In genomic region chr14:75155159-75155558, GRCh38 we compare ENCODE assay signal across 18 cellular contexts.
"Had no signal": no experiment of that assay in that cellular context is flagged by ENCODE, and none has a peak within 500 bp of the region (broad histone marks: within the 10 kb centered on the region; RNA-seq: fewer than 3 reads in every experiment).

No MANE protein-coding gene starts in this region.

- H3K9me3 Mint-ChIP-seq: activated CD4-positive, alpha-beta T cell treated with anti-CD3 and anti-CD28 coated beads, Interleukin-2, amount 10 ng/mL, durations not matched to agents 7 days and 5 days; stimulated activated naive B cell treated with anti-CD40 and anti-IgM and Interleukin-4, amounts not matched to agents 10 μg/mL and 1 μg/mL and 100 μg/mL, for 72 hours; T-helper 1 cell treated with Interleukin-12 subunit alpha and Interleukin-12 subunit beta and Interleukin-4 antibody, amounts not matched to agents 30 μg/mL and 1 μg/mL, for 36 hours; WTC11 had no signal

- H3K27me3 Mint-ChIP-seq: activated CD4-positive, alpha-beta T cell treated with anti-CD3 and anti-CD28 coated beads, Interleukin-2, amount 10 ng/mL, durations not matched to agents 7 days and 5 days; stimulated activated naive B cell treated with anti-CD40 and anti-IgM and Interleukin-4, amounts not matched to agents 10 μg/mL and 1 μg/mL and 100 μg/mL, for 72 hours had no signal

- H3K9me3 ChIP-seq: adrenal gland, left lung, ovary, upper lobe of left lung had no signal

- ATAC-seq: left lung; stimulated activated naive B cell treated with anti-CD40 and anti-IgM and Interleukin-4, amounts not matched to agents 10 μg/mL and 1 μg/mL and 100 μg/mL, for 72 hours; WTC11 had no signal

- H3K27ac ChIP-seq: adrenal gland, cardiac muscle cell, left lung, ovary, upper lobe of left lung had no signal

- H3K4me3 ChIP-seq: adrenal gland, cardiac muscle cell, left lung, ovary, upper lobe of left lung had no signal

- H3K27ac Mint-ChIP-seq: activated CD4-positive, alpha-beta T cell treated with anti-CD3 and anti-CD28 coated beads, Interleukin-2, amount 10 ng/mL, durations not matched to agents 7 days and 5 days; stimulated activated naive B cell treated with anti-CD40 and anti-IgM and Interleukin-4, amounts not matched to agents 10 μg/mL and 1 μg/mL and 100 μg/mL, for 72 hours; T-helper 1 cell treated with Interleukin-12 subunit alpha and Interleukin-12 subunit beta and Interleukin-4 antibody, amounts not matched to agents 30 μg/mL and 1 μg/mL, for 36 hours had no signal

- H3K36me3 ChIP-seq: ovary had no signal

- H3K27me3 ChIP-seq: adrenal gland, cardiac muscle cell, left lung, ovary, upper lobe of left lung had no signal

- DNase-seq: activated CD4-positive, alpha-beta T cell treated with anti-CD3 and anti-CD28 coated beads, Interleukin-2, amount 10 ng/mL, durations not matched to agents 7 days and 5 days; activated T-cell treated with anti-CD3 and anti-CD28 coated beads, Interleukin-2, amount 50 U/mL, for 48 hours; adrenal gland; foreskin fibroblast; glutamatergic neuron; hypothalamus; kidney; left lung; mammary epithelial cell; ovary; SIG-M5; stimulated activated CD4-positive, alpha-beta T cell treated with anti-CD3 and anti-CD28 coated beads, Interleukin-12 subunit alpha, Interleukin-12 subunit beta, amount 100 ng/mL, for 4 hours; stimulated activated CD4-positive, alpha-beta T cell treated with anti-CD3 and anti-CD28 coated beads, Interleukin-2, amount 100 ng/mL, for 24 hours; stimulated activated naive B cell treated with anti-CD40 and anti-IgM and Interleukin-4, amounts not matched to agents 10 μg/mL and 1 μg/mL and 100 μg/mL, for 72 hours; upper lobe of left lung had no signal

- H3K4me3 Mint-ChIP-seq: activated CD4-positive, alpha-beta T cell treated with anti-CD3 and anti-CD28 coated beads, Interleukin-2, amount 10 ng/mL, durations not matched to agents 7 days and 5 days; stimulated activated naive B cell treated with anti-CD40 and anti-IgM and Interleukin-4, amounts not matched to agents 10 μg/mL and 1 μg/mL and 100 μg/mL, for 72 hours; T-helper 1 cell treated with Interleukin-12 subunit alpha and Interleukin-12 subunit beta and Interleukin-4 antibody, amounts not matched to agents 30 μg/mL and 1 μg/mL, for 36 hours; WTC11 had no signal
